8 cellular contexts compared by ENCODE assay signal in genomic region chrX:54921427-54922021, GRCh38. TPM values are rescaled to one million over a fixed set of nuclear protein-coding genes. Genes with fewer than 3 reads are reported as not detected.
A peak's percentile ranks its signal among the peaks of the same experiment; 100 is the strongest.
DNase-seq lines count a peak whose midpoint lies in the region; ATAC-seq, FAIRE-seq and TF ChIP-seq lines count a peak whose summit lies in the region.

No MANE protein-coding gene starts in this region.

- H3K4me2 ChIP-seq in endothelial cell of umbilical vein (ENCODE audit: insufficient read depth, low read length), result peak overlapping the region; percentile 76

- H3K36me3 ChIP-seq in endothelial cell of umbilical vein (ENCODE audit: control insufficient read depth in 2 of 2, extremely low read depth in 1 of 2, insufficient read depth in 2 of 2, low read length in 2 of 2), result no peaks in the 10 kb centered on the region
- H3K36me3 ChIP-seq in mucosa of descending colon (ENCODE audit: low read depth), result no peaks in the 10 kb centered on the region
- no peaks in the 10 kb centered on the region for H3K36me3 ChIP-seq in Caco-2 (ENCODE audit: control insufficient read depth, insufficient read depth, low read length)

- H2AFZ ChIP-seq in endothelial cell of umbilical vein (ENCODE audit: low read depth, low read length), result peak overlapping the region; percentile 96

- H3K27me3 Mint-ChIP-seq in Caco-2 (ENCODE audit: insufficient read depth, unreplicated experiment), result peaks cover 7% of the 10 kb centered on the region

- intact Hi-C loops in endothelial cell of umbilical vein (cut with micrococcal nuclease), result loop anchor here (5.0 kb wide), 1 partner anchor 114 kb away; the partner anchor contains the start of gene MAGED2
- intact Hi-C loops in mucosa of descending colon (cut with DNase I, micrococcal nuclease), result no loop called here
- intact Hi-C loops in Caco-2 (cut with micrococcal nuclease; ENCODE audit: unreplicated experiment), result no loop called here

- TF ChIP-seq CTCF in AG04450 (IDR thresholded peaks at IDR 0.05; ENCODE audit: low read depth, low read length) (no peak), GM20000 (IDR thresholded peaks at IDR 0.05; ENCODE audit: extremely low read depth, missing control alignments) (no peak), endothelial cell of umbilical vein (IDR thresholded peaks at IDR 0.05; ENCODE audit: extremely low read depth in 1 of 2, insufficient read depth in 1 of 2, low read depth in 1 of 2, low read length in 2 of 2) (no peak), mucosa of descending colon (IDR thresholded peaks at IDR 0.05) (no peak), Caco-2 (IDR thresholded peaks at IDR 0.05; ENCODE audit: insufficient read depth in 1 of 2, low read depth in 1 of 2, low read length in 1 of 2, severe bottlenecking in 1 of 2, unreplicated experiment in 1 of 2) (no peak)

- no peaks in the 10 kb centered on the region for H3K4me1 Mint-ChIP-seq in Caco-2 (ENCODE audit: low read depth, unreplicated experiment)

- peak; percentile 76 for FAIRE-seq in endothelial cell of umbilical vein (lab: Jason Lieb, UNC)

- peak; percentile 40 for ATAC-seq in mucosa of descending colon

- no peak overlapping the region for H3K27ac Mint-ChIP-seq in Caco-2 (ENCODE audit: unreplicated experiment)

- DNase-seq in AG04450 (ENCODE audit: low read depth, low spot score) (peak; percentile 48), GM20000 (ENCODE audit: low spot score) (peak; percentile 73), NCI-H2196 treated with DMSO at 0.1 percent for 48 hours (lab: John Stamatoyannopoulos, UW; ENCODE audit: unreplicated experiment) (peak; percentile 20), endothelial cell of umbilical vein (ENCODE audit: low read depth, low spot score) (peak; percentile 59), mucosa of descending colon (peak; percentile 10 to 61 (median 35)), Caco-2 (no peak)
- DNase-seq in activated CD8-positive, alpha-beta memory T cell treated with anti-CD3 and anti-CD28 coated beads, Interleukin-2, amount 50 U/mL, for 1 hour (ENCODE audit: extremely low read depth), result peak; percentile 18
- DNase-seq in stimulated activated CD8-positive, alpha-beta memory T cell treated with anti-CD3 and anti-CD28 coated beads, Interleukin-2, amount 100 ng/mL, for 48 hours (ENCODE audit: low read depth in 2 of 2), result peak; percentile 26 to 39

- H3K9me3 Mint-ChIP-seq in Caco-2 (ENCODE audit: unreplicated experiment), result peaks cover 10% of the 10 kb centered on the region

- H3K4me3 ChIP-seq in AG04450 (ENCODE audit: low read depth, low read length), result peak overlapping the region; percentile 84
- peak overlapping the region; percentile 50 to 62 (median 55) for H3K4me3 ChIP-seq in endothelial cell of umbilical vein (replicated peaks in 1 of 3; ENCODE audit: insufficient read depth in 1 of 3, low read depth in 1 of 3, low read length in 3 of 3)
- no peak overlapping the region for H3K4me3 ChIP-seq in mucosa of descending colon
- H3K4me3 ChIP-seq in Caco-2 (ENCODE audit: low read depth, low read length), result no peak overlapping the region

- dilution Hi-C loops in endothelial cell of umbilical vein (cut with MboI; ENCODE audit: extremely low pct_ligation_motif_present, low sequenced_read_pairs), result no loop called here

- BruUV-seq in endothelial cell of umbilical vein (replicated peaks; lab: Mats Ljungman, UMichigan) (no TSS peak), Caco-2 (replicated peaks; lab: Mats Ljungman, UMichigan) (no TSS peak)

- no peaks in the 10 kb centered on the region for H4K20me1 ChIP-seq in endothelial cell of umbilical vein (replicated peaks; ENCODE audit: control insufficient read depth, extremely low read depth, insufficient read depth, low read length)

- H3K4me3 Mint-ChIP-seq in Caco-2 (ENCODE audit: unreplicated experiment), result no peak overlapping the region

- no peaks in the 10 kb centered on the region for H3K27me3 ChIP-seq in AG04450 (ENCODE audit: control insufficient read depth, insufficient read depth, low read length)
- no peaks in the 10 kb centered on the region for H3K27me3 ChIP-seq in endothelial cell of umbilical vein (ENCODE audit: control insufficient read depth in 2 of 2, insufficient read depth in 2 of 2, low read length in 2 of 2)
- no peaks in the 10 kb centered on the region for H3K27me3 ChIP-seq in Caco-2 (replicated peaks; ENCODE audit: control insufficient read depth, insufficient read depth, low read length)

- H3K27ac ChIP-seq in AG04450 (ENCODE audit: low read depth, low read length) (peak overlapping the region; percentile 39), endothelial cell of umbilical vein (ENCODE audit: insufficient read depth, low read depth, low read length) (no peak overlapping the region)

- no peak for TF ChIP-seq POLR2A in endothelial cell of umbilical vein (IDR thresholded peaks at IDR 0.05; ENCODE audit: low read depth, low read length)

- no peaks in the 10 kb centered on the region for H3K36me3 Mint-ChIP-seq in Caco-2 (ENCODE audit: insufficient read depth, unreplicated experiment)

- no peak overlapping the region for H3K9ac ChIP-seq in endothelial cell of umbilical vein (replicated peaks; ENCODE audit: extremely low read depth, insufficient read depth, low read length)

- H3K79me2 ChIP-seq in endothelial cell of umbilical vein (ENCODE audit: control insufficient read depth, insufficient read depth, low read length), result no peaks in the 10 kb centered on the region

- H3K9me1 ChIP-seq in endothelial cell of umbilical vein (replicated peaks; ENCODE audit: control insufficient read depth, extremely low read depth, insufficient read depth, low read length), result no peaks in the 10 kb centered on the region

- POLR2A ChIA-PET in AG04450 (lab: Yijun Ruan, JAX), result interaction anchor here (0.7 to 1.0 kb wide), 4 partner anchors 15 to 282 kb away, joined by 3 to 6 read pairs (median 6); partner anchors contain the start of gene APEX2
- POLR2A ChIA-PET in endothelial cell of umbilical vein (lab: Charles Lee), result interaction anchor here (0.7 kb wide), 1 partner anchor 19 kb away, joined by 5 read pairs; no protein-coding TSS in a partner anchor
- POLR2A ChIA-PET in Caco-2 (lab: Charles Lee), result no interaction called here

- H3K4me1 ChIP-seq in endothelial cell of umbilical vein (ENCODE audit: control insufficient read depth, extremely low read depth, insufficient read depth, low read length), result peaks cover 3% of the 10 kb centered on the region
- H3K4me1 ChIP-seq in mucosa of descending colon (ENCODE audit: low read depth), result no peaks in the 10 kb centered on the region
- no peaks in the 10 kb centered on the region for H3K4me1 ChIP-seq in Caco-2

- CTCF ChIA-PET in AG04450 (lab: Charles Lee) (interaction anchor here (0.6 kb wide), 1 partner anchor 29 kb away, joined by 3 read pairs; no protein-coding TSS in a partner anchor), endothelial cell of umbilical vein (lab: Charles Lee) (no interaction called here), Caco-2 (lab: Charles Lee) (no interaction called here)

- H3K9me3 ChIP-seq in AG04450 (ENCODE audit: control insufficient read depth, insufficient read depth, low read length) (no peaks in the 10 kb centered on the region), endothelial cell of umbilical vein (replicated peaks; ENCODE audit: control insufficient read depth, insufficient read depth, low read length) (no peaks in the 10 kb centered on the region), mucosa of descending colon (no peaks in the 10 kb centered on the region), Caco-2 (no peaks in the 10 kb centered on the region)

TF ChIP-seq in endothelial cell of umbilical vein, 7 proteins besides CTCF, POLR2A, EP300 and RAD21:
- no peak for TF ChIP-seq EZH2 (IDR thresholded peaks at IDR 0.05; ENCODE audit: borderline replicate concordance, low read depth, low read length, severe bottlenecking)
- TF ChIP-seq FOS (IDR thresholded peaks at IDR 0.05; ENCODE audit: borderline replicate concordance, insufficient read depth, low read length), result no peak
- TF ChIP-seq GATA2 (IDR thresholded peaks at IDR 0.05; ENCODE audit: insufficient read depth, insufficient read length, low read depth, low read length), result no peak
TF ChIP-seq in endothelial cell of umbilical vein: peak in this region for 0.

RNA-seq across cellular contexts. Expression of gene TRO, which starts 0.9 kb away (rescaled TPM):
- 60.0 and 63.2 TPM in 2 replicates for polyA plus RNA-seq in AG04450 (2011; rRNA removed)
- polyA minus RNA-seq in AG04450 (2011; rRNA and poly(A)+ RNA removed), result 41.5 and 52.6 TPM in 2 replicates
- total RNA-seq in endothelial cell of umbilical vein, result 13.6 and 21.9 TPM in 2 replicates
- 34.7 TPM in 2 replicates for polyA plus RNA-seq in endothelial cell of umbilical vein
- polyA plus RNA-seq in endothelial cell of umbilical vein (2011; cell fraction: cytosol; rRNA removed), result 14.5 and 18.7 TPM in 2 replicates
- 130 and 136 TPM in 2 replicates for polyA plus RNA-seq in endothelial cell of umbilical vein (2011; cell fraction: nucleus; rRNA removed)
- 8.0 and 14.2 TPM in 2 replicates for polyA plus RNA-seq in endothelial cell of umbilical vein (2012)
- 24.1 and 31.9 TPM in 2 replicates for polyA minus RNA-seq in endothelial cell of umbilical vein
- polyA minus RNA-seq in endothelial cell of umbilical vein (2011; cell fraction: cytosol; rRNA and poly(A)+ RNA removed), result not detected
- polyA minus RNA-seq in endothelial cell of umbilical vein (2011; cell fraction: nucleus; rRNA and poly(A)+ RNA removed), result 18.9 and 20.5 TPM in 2 replicates
- 1 to 10 TPM in 2 of 3 donors, under 1 TPM in 1; 0.67 to 7.2 (median 2.1) TPM for total RNA-seq in mucosa of descending colon
- not detected in 2 replicates for total RNA-seq in Caco-2 (2022)

Comparison
In these comparisons a context has a peak if more than half of its experiments do, and no peak if none do; other contexts are left out.
1. DNase-seq: peak in AG04450 (single experiment), GM20000 (single experiment), NCI-H2196 treated with DMSO at 0.1 percent for 48 hours (single experiment), activated CD8-positive, alpha-beta memory T cell treated with anti-CD3 and anti-CD28 coated beads, Interleukin-2, amount 50 U/mL, for 1 hour (single experiment), endothelial cell of umbilical vein (single experiment), mucosa of descending colon (3 of 3) and stimulated activated CD8-positive, alpha-beta memory T cell treated with anti-CD3 and anti-CD28 coated beads, Interleukin-2, amount 100 ng/mL, for 48 hours (2 of 2); none in Caco-2 (0 of 2).
2. H3K4me3 ChIP-seq: peak in AG04450 (single experiment) and endothelial cell of umbilical vein (3 of 3); none in mucosa of descending colon (single experiment) and Caco-2 (single experiment).